17 cellular contexts compared by ENCODE assay signal in genomic region chr9:96513622-96514021, GRCh38.
DNase-seq lines count a peak whose midpoint lies in the region; ATAC-seq and TF ChIP-seq lines count a peak whose summit lies in the region.
"Had no signal": no experiment of that assay in that cellular context is flagged by ENCODE, and none has a peak within 500 bp of the region (broad histone marks: within the 10 kb centered on the region; RNA-seq: fewer than 3 reads in every experiment).

No MANE protein-coding gene starts in this region.

- no peaks in the 10 kb centered on the region for H3K79me2 ChIP-seq in trophoblast cell (ENCODE audit: control insufficient read depth, insufficient read depth, low read length, poor library complexity)

- H3K4me2 ChIP-seq in trophoblast cell (ENCODE audit: low read length): no peak overlapping the region
- H3K4me2 ChIP-seq: A549, KMS-11 had no signal

- WGBS in trophoblast cell (ENCODE audit: extremely low coverage, insufficient coverage, insufficient read length): no CpG with 5 or more reads among the region's 5 CpGs

- H3K4ac ChIP-seq in trophoblast cell (ENCODE audit: low read depth, low read length): no peak overlapping the region

- H3K4me1 ChIP-seq in left ventricle myocardium inferior (peaks cover 29% of the 10 kb centered on the region), trophoblast cell (ENCODE audit: control insufficient read depth in 1 of 2, insufficient read depth in 2 of 2, low read length in 2 of 2) (no peaks in the 10 kb centered on the region)
- H3K4me1 ChIP-seq: A549 had no signal

- H3K9ac ChIP-seq in trophoblast cell (ENCODE audit: low read length): no peak overlapping the region
- H3K9ac ChIP-seq: KMS-11 had no signal

- no peaks in the 10 kb centered on the region for H3K9me3 ChIP-seq in left ventricle myocardium inferior (replicated peaks)
- H3K9me3 ChIP-seq in trophoblast cell (ENCODE audit: insufficient read depth, low read depth, low read length): no peaks in the 10 kb centered on the region
- H3K9me3 ChIP-seq: A549, sigmoid colon had no signal

- H3K79me1 ChIP-seq in trophoblast cell (ENCODE audit: low read length): no peaks in the 10 kb centered on the region

- ATAC-seq in Right ventricle myocardium inferior (no peak), HG03095 (IDR thresholded peaks at IDR 0.05; ENCODE audit: unreplicated experiment) (no peak), HG02588 (IDR thresholded peaks at IDR 0.05; ENCODE audit: unreplicated experiment) (no peak)
- ATAC-seq: A549 had no signal

- H3K18ac ChIP-seq in trophoblast cell (ENCODE audit: low read length): no peak overlapping the region

- H4K8ac ChIP-seq in trophoblast cell (ENCODE audit: low read depth, low read length): no peak overlapping the region

- H2BK120ac ChIP-seq in trophoblast cell (ENCODE audit: insufficient read depth, low read length, poor library complexity): no peak overlapping the region

- H3K36me3 ChIP-seq in left ventricle myocardium inferior (peaks cover 14% of the 10 kb centered on the region), trophoblast cell (ENCODE audit: control insufficient read depth in 1 of 2, insufficient read depth in 2 of 2, low read length in 2 of 2) (peaks cover 4 to 6% of the 10 kb centered on the region in 2 experiments)

- H4K91ac ChIP-seq in trophoblast cell (ENCODE audit: low read depth, low read length): no peak overlapping the region

- no peak overlapping the region for H2BK12ac ChIP-seq in trophoblast cell (ENCODE audit: low read length)

- H2BK5ac ChIP-seq in trophoblast cell (ENCODE audit: low read depth, low read length, poor library complexity): no peak overlapping the region

- H3K27ac ChIP-seq in left ventricle myocardium inferior (replicated peaks) (peak overlapping the region; percentile 67), trophoblast cell (ENCODE audit: low read depth, low read length) (no peak overlapping the region)
- H3K27ac ChIP-seq: A549, KMS-11 had no signal

- no peak overlapping the region for H4K12ac ChIP-seq in trophoblast cell (ENCODE audit: low read depth, low read length)

- no peak overlapping the region for H3K4me3 ChIP-seq in left ventricle myocardium inferior
- H3K4me3 ChIP-seq in fibroblast of the aortic adventitia (ENCODE audit: low read depth, low read length): no peak overlapping the region
- H3K4me3 ChIP-seq in trophoblast cell (ENCODE audit: low read depth, low read length): no peak overlapping the region
- H3K4me3 ChIP-seq: A549, sigmoid colon had no signal

- intact Hi-C loops in left ventricle myocardium inferior (cut with micrococcal nuclease): no loop called here
- intact Hi-C loops in Right ventricle myocardium inferior (cut with DNase I): no loop called here

- H3K27me3 ChIP-seq in left ventricle myocardium inferior (ENCODE audit: low read depth): no peaks in the 10 kb centered on the region
- H3K27me3 ChIP-seq in trophoblast cell (ENCODE audit: insufficient read depth, low read length): no peaks in the 10 kb centered on the region
- H3K27me3 ChIP-seq: sigmoid colon had no signal

- no peak overlapping the region for H2AK5ac ChIP-seq in trophoblast cell (ENCODE audit: low read length)

- no peak overlapping the region for H3K14ac ChIP-seq in trophoblast cell (ENCODE audit: low read length)

- DNase-seq in left ventricle myocardium inferior: no peak
- no peak for DNase-seq in Right ventricle myocardium inferior (ENCODE audit: missing footprints)
- DNase-seq in fibroblast of the aortic adventitia (ENCODE audit: low read depth): peak; percentile 54
- peak; percentile 94 to 97 for DNase-seq in trophoblast cell
- no peak for DNase-seq in SIG-M5 treated with dmso at 0.1 percent for 504 hours (lab: John Stamatoyannopoulos, UW; ENCODE audit: unreplicated experiment)
- DNase-seq in putamen (ENCODE audit: low spot score): no peak
- DNase-seq: activated CD4-positive, alpha-beta T cell treated with anti-CD3 and anti-CD28 coated beads for 4 hours; activated CD8-positive, alpha-beta memory T cell treated with anti-CD3 and anti-CD28 coated beads, Interleukin-2, amount 50 U/mL, for 48 hours; activated naive CD4-positive, alpha-beta T cell treated with Interleukin-2 at 50 U/mL for 16 hours; hypothalamus; NCI-H1105; sigmoid colon; stimulated activated CD4-positive, alpha-beta T cell treated with anti-CD3 and anti-CD28 coated beads, Interleukin-4, amount 100 ng/mL, for 4 hours had no signal

- no peak for TF ChIP-seq CTCF in left ventricle myocardium inferior (IDR thresholded peaks at IDR 0.05; ENCODE audit: borderline replicate concordance)
- TF ChIP-seq CTCF in fibroblast of the aortic adventitia (IDR thresholded peaks at IDR 0.05; ENCODE audit: insufficient read depth, low read length): no peak

- no peak overlapping the region for H3K23ac ChIP-seq in trophoblast cell (ENCODE audit: low read length)

- no peak overlapping the region for H2AFZ ChIP-seq in trophoblast cell (ENCODE audit: insufficient read depth, low read length, poor library complexity)

Comparison
In these comparisons a context has a peak if more than half of its experiments do, and no peak if none do; other contexts are left out.
1. DNase-seq: peak in fibroblast of the aortic adventitia (single experiment) and trophoblast cell (2 of 2); none in left ventricle myocardium inferior (single experiment), Right ventricle myocardium inferior (single experiment), SIG-M5 treated with dmso at 0.1 percent for 504 hours (single experiment) and putamen (single experiment).